In the genomic region with DNA sequence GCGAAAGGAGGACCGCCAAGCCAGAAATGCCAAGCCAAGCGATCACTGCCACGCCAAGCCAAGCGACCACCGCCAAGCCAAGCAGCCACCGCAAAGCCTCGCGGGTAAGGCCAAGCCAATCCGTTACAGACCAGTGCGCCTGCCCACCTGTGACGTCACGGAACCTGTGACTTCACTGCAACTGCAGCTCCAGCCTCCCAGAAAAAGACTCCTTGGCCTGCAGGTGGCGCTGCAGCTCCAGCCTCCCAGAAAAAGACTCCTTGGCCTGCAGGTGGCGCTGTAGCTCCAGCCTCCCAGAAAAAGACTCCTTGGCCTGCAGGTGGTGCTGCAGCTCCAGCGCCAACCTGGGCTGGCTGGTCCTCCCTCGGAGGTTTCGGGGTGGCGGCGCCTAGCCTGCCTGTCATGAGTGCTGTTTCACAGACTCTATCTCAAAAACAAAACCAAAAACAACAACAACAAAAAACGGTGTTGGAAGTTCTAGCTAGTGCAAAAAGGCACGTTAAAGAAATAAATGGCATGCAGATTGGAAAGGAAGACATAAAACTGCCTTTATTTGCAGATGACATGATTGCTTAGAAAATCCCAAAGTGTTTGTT, we compare ENCODE assay signal across 8 cellular contexts. TPM values are rescaled to one million over a fixed set of nuclear protein-coding genes. Genes with fewer than 3 reads are reported as not detected.
DNase-seq lines count a peak whose midpoint lies in the region; ATAC-seq and TF ChIP-seq lines count a peak whose summit lies in the region.
"Not testable (repeated sequence)": the region's sequence is repeated elsewhere in the genome, so short reads cannot be mapped to it uniquely, and the experiment has no call there.

No MANE protein-coding gene starts in this region.

- not testable (repeated sequence) for H3K27me3 Mint-ChIP-seq in T-helper 1 cell treated with Interleukin-12 subunit alpha and Interleukin-12 subunit beta and Interleukin-4 antibody, amounts not matched to agents 30 μg/mL and 1 μg/mL, for 36 hours (ENCODE audit: low read depth); activated naive CD8-positive, alpha-beta T cell

- H2BK12ac ChIP-seq in neuronal stem cell (ENCODE audit: low read length): not testable (repeated sequence)

- H3K36me3 ChIP-seq in HEK293 (ENCODE audit: control insufficient read depth in 2 of 2, insufficient read depth in 1 of 2, low read length in 2 of 2); neuronal stem cell (replicated peaks in 1 of 2; ENCODE audit: control insufficient read depth in 2 of 2, insufficient read depth in 2 of 2, low read length in 2 of 2): not testable (repeated sequence)

- not testable (repeated sequence) for H3K9ac ChIP-seq in neuronal stem cell (ENCODE audit: low read depth, low read length, poor library complexity)

- not testable (repeated sequence) for H3K9me3 Mint-ChIP-seq in T-helper 1 cell treated with Interleukin-12 subunit alpha and Interleukin-12 subunit beta and Interleukin-4 antibody, amounts not matched to agents 30 μg/mL and 1 μg/mL, for 36 hours; activated naive CD8-positive, alpha-beta T cell (ENCODE audit: low read depth); stimulated activated effector memory CD8-positive, alpha-beta T cell treated with anti-CD3 and anti-CD28 coated beads, Interleukin-12 subunit alpha, Interleukin-12 subunit beta, amount 100 ng/mL, for 72 hours

- H4K91ac ChIP-seq in neuronal stem cell (ENCODE audit: low read depth, low read length, poor library complexity): not testable (repeated sequence)

- not testable (repeated sequence) for H3K14ac ChIP-seq in neuronal stem cell (ENCODE audit: low read length)

- not testable (repeated sequence) for H3K36me3 Mint-ChIP-seq in T-helper 1 cell treated with Interleukin-12 subunit alpha and Interleukin-12 subunit beta and Interleukin-4 antibody, amounts not matched to agents 30 μg/mL and 1 μg/mL, for 36 hours (ENCODE audit: low read depth); activated naive CD8-positive, alpha-beta T cell
- peaks cover 11% of the 10 kb centered on the region for H3K36me3 Mint-ChIP-seq in stimulated activated effector memory CD8-positive, alpha-beta T cell treated with anti-CD3 and anti-CD28 coated beads, Interleukin-12 subunit alpha, Interleukin-12 subunit beta, amount 100 ng/mL, for 72 hours

- not testable (repeated sequence) for H3K18ac ChIP-seq in neuronal stem cell (ENCODE audit: low read length)

- H3K79me1 ChIP-seq in neuronal stem cell (ENCODE audit: low read depth, low read length): not testable (repeated sequence)

- not testable (repeated sequence) for H4K8ac ChIP-seq in neuronal stem cell (ENCODE audit: low read depth, low read length)

- H3K27ac Mint-ChIP-seq in T-helper 1 cell treated with Interleukin-12 subunit alpha and Interleukin-12 subunit beta and Interleukin-4 antibody, amounts not matched to agents 30 μg/mL and 1 μg/mL, for 36 hours: peak overlapping the region; percentile 94
- peak overlapping the region; percentile 92 for H3K27ac Mint-ChIP-seq in activated naive CD8-positive, alpha-beta T cell
- peak overlapping the region; percentile 97 for H3K27ac Mint-ChIP-seq in stimulated activated effector memory CD8-positive, alpha-beta T cell treated with anti-CD3 and anti-CD28 coated beads, Interleukin-12 subunit alpha, Interleukin-12 subunit beta, amount 100 ng/mL, for 72 hours

- CTCF ChIA-PET in HEK293 (lab: Yijun Ruan, JAX): interaction anchor here (0.6 to 2.8 kb wide), 32 partner anchors 9 to 401 kb away, joined by 3 to 17 read pairs (median 3); no protein-coding TSS in a partner anchor

- H2AK5ac ChIP-seq in neuronal stem cell (ENCODE audit: low read depth, low read length): not testable (repeated sequence)

- H2BK120ac ChIP-seq in neuronal stem cell (ENCODE audit: low read depth, low read length): not testable (repeated sequence)

- H3K4me1 Mint-ChIP-seq in T-helper 1 cell treated with Interleukin-12 subunit alpha and Interleukin-12 subunit beta and Interleukin-4 antibody, amounts not matched to agents 30 μg/mL and 1 μg/mL, for 36 hours (ENCODE audit: low read depth): not testable (repeated sequence)
- peaks cover 11% of the 10 kb centered on the region for H3K4me1 Mint-ChIP-seq in activated naive CD8-positive, alpha-beta T cell (ENCODE audit: low read depth)
- H3K4me1 Mint-ChIP-seq in stimulated activated effector memory CD8-positive, alpha-beta T cell treated with anti-CD3 and anti-CD28 coated beads, Interleukin-12 subunit alpha, Interleukin-12 subunit beta, amount 100 ng/mL, for 72 hours: peaks cover 18% of the 10 kb centered on the region

- not testable (repeated sequence) for H3K4ac ChIP-seq in neuronal stem cell (ENCODE audit: low read length)

- H3K23ac ChIP-seq in neuronal stem cell (ENCODE audit: low read depth, low read length, poor library complexity): not testable (repeated sequence)

- peak overlapping the region; percentile 64; the same call in 1 of the 2 replicates for H3K27ac ChIP-seq in HEK293 (ENCODE audit: extremely low read depth, low read depth, low read length)
- H3K27ac ChIP-seq in neuronal stem cell (replicated peaks; ENCODE audit: low read length): not testable (repeated sequence)

- H3K4me3 ChIP-seq in HEK293 (ENCODE audit: low read depth, low read length): peak overlapping the region; percentile 50
- H3K4me3 ChIP-seq in neuronal stem cell (ENCODE audit: low read length in 2 of 2): not testable (repeated sequence)

- H2BK5ac ChIP-seq in neuronal stem cell (ENCODE audit: low read length): not testable (repeated sequence)

- H2AFZ ChIP-seq in neuronal stem cell (ENCODE audit: low read length): not testable (repeated sequence)

- not testable (repeated sequence) for H3K4me1 ChIP-seq in HEK293 (ENCODE audit: control insufficient read depth, insufficient read depth, low read length); neuronal stem cell (ENCODE audit: control insufficient read depth in 2 of 2, insufficient read depth in 1 of 2, low read depth in 1 of 2, low read length in 2 of 2)

- DNase-seq in ELF-1 (ENCODE audit: low read depth, low spot score) (peak; percentile 87), NCI-H1105 treated with DMSO at 0.1 percent for 48 hours (lab: John Stamatoyannopoulos, UW) (peak; percentile 10), germinal center (ENCODE audit: low spot score) (peak; percentile 52), neuronal stem cell (ENCODE audit: low spot score) (peak; percentile 48)
- DNase-seq in stimulated activated effector memory CD8-positive, alpha-beta T cell treated with anti-CD3 and anti-CD28 coated beads, Interleukin-12 subunit alpha, Interleukin-12 subunit beta, amount 100 ng/mL, for 72 hours (ENCODE audit: low spot score in 2 of 2): peak; percentile 93 to 97

- no CpG with 5 or more reads among the region's 22 CpGs for WGBS in neuronal stem cell (ENCODE audit: extremely low coverage in 2 of 2, insufficient read length in 2 of 2, insufficient replicate concordance in 1 of 2), 2 donors

- H3K4me2 ChIP-seq in neuronal stem cell (ENCODE audit: insufficient read depth, low read length, poor library complexity, severe bottlenecking): not testable (repeated sequence)

- ATAC-seq in stimulated activated effector memory CD8-positive, alpha-beta T cell treated with anti-CD3 and anti-CD28 coated beads, Interleukin-12 subunit alpha, Interleukin-12 subunit beta, amount 100 ng/mL, for 72 hours: peak; percentile 97

- not testable (repeated sequence) for H3K27me3 ChIP-seq in neuronal stem cell (ENCODE audit: control insufficient read depth in 3 of 3, insufficient read depth in 3 of 3, low read depth in 1 of 3, low read length in 3 of 3)

- peak overlapping the region; percentile 94 for H3K4me3 Mint-ChIP-seq in T-helper 1 cell treated with Interleukin-12 subunit alpha and Interleukin-12 subunit beta and Interleukin-4 antibody, amounts not matched to agents 30 μg/mL and 1 μg/mL, for 36 hours
- peak overlapping the region; percentile 93 for H3K4me3 Mint-ChIP-seq in activated naive CD8-positive, alpha-beta T cell
- H3K4me3 Mint-ChIP-seq in stimulated activated effector memory CD8-positive, alpha-beta T cell treated with anti-CD3 and anti-CD28 coated beads, Interleukin-12 subunit alpha, Interleukin-12 subunit beta, amount 100 ng/mL, for 72 hours: peak overlapping the region; percentile 93

- POLR2A ChIA-PET in HEK293 (lab: Yijun Ruan, JAX): interaction anchor here (0.6 to 1.1 kb wide), 4 partner anchors 52 to 251 kb away, joined by 3 to 4 read pairs (median 3); no protein-coding TSS in a partner anchor

- H3K9me3 ChIP-seq in HEK293 (ENCODE audit: control insufficient read depth, insufficient read depth, low read depth, low read length); neuronal stem cell (replicated peaks in 1 of 2; ENCODE audit: control insufficient read depth in 2 of 2, insufficient read depth in 1 of 2, low read depth in 1 of 2, low read length in 2 of 2): not testable (repeated sequence)

- peak; percentile 100 for TF ChIP-seq CTCF in HEK293 (tag by site-specific recombination; IDR thresholded peaks at IDR 0.05)

- H2BK15ac ChIP-seq in neuronal stem cell (ENCODE audit: low read length): not testable (repeated sequence)

TF ChIP-seq in HEK293, 187 proteins besides CTCF, POLR2A, EP300 and RAD21 (continues in another document):
- TF ChIP-seq ZNF654 (tag by site-specific recombination; IDR thresholded peaks at IDR 0.05; ENCODE audit: low read depth) (peak; percentile 100), ZNF629 (tag by site-specific recombination; IDR thresholded peaks at IDR 0.05) (peak; percentile 100), SP3 (tag by site-specific recombination; IDR thresholded peaks at IDR 0.05) (peak; percentile 72), ZXDB (tag by site-specific recombination; IDR thresholded peaks at IDR 0.05) (peak; percentile 61)
- TF ChIP-seq, protein P1, sequence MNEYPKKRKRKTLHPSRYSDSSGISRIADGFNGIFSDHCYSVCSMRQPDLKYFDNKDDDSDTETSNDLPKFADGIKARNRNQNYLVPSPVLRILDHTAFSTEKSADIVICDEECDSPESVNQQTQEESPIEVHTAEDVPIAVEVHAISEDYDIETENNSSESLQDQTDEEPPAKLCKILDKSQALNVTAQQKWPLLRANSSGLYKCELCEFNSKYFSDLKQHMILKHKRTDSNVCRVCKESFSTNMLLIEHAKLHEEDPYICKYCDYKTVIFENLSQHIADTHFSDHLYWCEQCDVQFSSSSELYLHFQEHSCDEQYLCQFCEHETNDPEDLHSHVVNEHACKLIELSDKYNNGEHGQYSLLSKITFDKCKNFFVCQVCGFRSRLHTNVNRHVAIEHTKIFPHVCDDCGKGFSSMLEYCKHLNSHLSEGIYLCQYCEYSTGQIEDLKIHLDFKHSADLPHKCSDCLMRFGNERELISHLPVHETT (tag by site-specific recombination; IDR thresholded peaks at IDR 0.05): peak; percentile 98

RNA-seq across cellular contexts. Expression of gene TBC1D28, which starts 18.6 kb away (rescaled TPM):
- 0.15 TPM for polyA plus RNA-seq in neuronal stem cell (2013, experiment 1 of 2)
- polyA plus RNA-seq in neuronal stem cell (2013, experiment 2 of 2): 0.15 TPM

RNA-seq across cellular contexts. Expression of gene FOXO3B, which starts 56.5 kb away (rescaled TPM):
- polyA plus RNA-seq in neuronal stem cell (2013, experiment 1 of 2): 11.0 TPM
- polyA plus RNA-seq in neuronal stem cell (2013, experiment 2 of 2): 11.2 TPM

Comparison
In these comparisons a context has a peak if more than half of its experiments do, and no peak if none do; other contexts are left out.
1. DNase-seq: peak in every context shown above with its lines; median percentile 95 in stimulated activated effector memory CD8-positive, alpha-beta T cell treated with anti-CD3 and anti-CD28 coated beads, Interleukin-12 subunit alpha, Interleukin-12 subunit beta, amount 100 ng/mL, for 72 hours; 87 in ELF-1; 52 in germinal center; 48 in neuronal stem cell; 10 in NCI-H1105 treated with DMSO at 0.1 percent for 48 hours.